ENCODE assay signal across 1 cellular context in genomic region chr11:65386307-65387081, GRCh38.
TF ChIP-seq lines count a peak whose summit lies in the region.

Gene FRMD8 (plus strand): TSS chr11:65386637. CDS start chr11:65387037, 400 bp downstream.

TF ChIP-seq in SK-N-SH, 30 proteins besides CTCF, POLR2A, EP300 and RAD21 (continued from another document):
- no peak for TF ChIP-seq ZBTB33 (IDR thresholded peaks at IDR 0.05; ENCODE audit: borderline replicate concordance, low read depth)
- peak; percentile 79 for TF ChIP-seq NRF1 (IDR thresholded peaks at IDR 0.05; ENCODE audit: low read depth, low read length)
- no peak for TF ChIP-seq FOXM1 (IDR thresholded peaks at IDR 0.05; ENCODE audit: low read depth)
- TF ChIP-seq MAX (IDR thresholded peaks at IDR 0.05; ENCODE audit: low read depth), result peak; percentile 88
- TF ChIP-seq NFIC (IDR thresholded peaks at IDR 0.05; ENCODE audit: borderline replicate concordance), result no peak
